9 cellular contexts compared by ENCODE assay signal in genomic region chr1:11281518-11282331, GRCh38. TPM values are rescaled to one million over a fixed set of nuclear protein-coding genes. Genes with fewer than 3 reads are reported as not detected.
DNase-seq lines count a peak whose midpoint lies in the region; ATAC-seq, FAIRE-seq and TF ChIP-seq lines count a peak whose summit lies in the region.
"Had no signal": no experiment of that assay in that cellular context is flagged by ENCODE, and none has a peak within 500 bp of the region (broad histone marks: within the 10 kb centered on the region; RNA-seq: fewer than 3 reads in every experiment).

No MANE protein-coding gene starts in this region.

- H3K36me3 Mint-ChIP-seq in endothelial cell (ENCODE audit: low read depth, unreplicated experiment): peaks cover 15% of the 10 kb centered on the region

- intact Hi-C loops in pancreas (cut with DNase I): no loop called here
- intact Hi-C loops in vagina (cut with DNase I): no loop called here

- peak; percentile 85 for DNase-seq in DMS79 treated with DMSO at 0.1 percent for 48 hours (lab: John Stamatoyannopoulos, UW)
- no peak for DNase-seq in endothelial cell (ENCODE audit: low spot score)
- peak in 1 of 6 donors; percentile 18 for DNase-seq in pancreas
- no peak for DNase-seq in HAP-1 (ENCODE audit: low spot score in 2 of 2)
- no peak for DNase-seq in activated CD8-positive, alpha-beta memory T cell treated with anti-CD3 and anti-CD28 coated beads, Interleukin-2, amount 50 U/mL, for 48 hours
- no peak for DNase-seq in frontal cortex (ENCODE audit: low spot score in 2 of 2)
- DNase-seq in vagina (ENCODE audit: extremely low spot score in 2 of 2): no peak
- DNase-seq: stimulated activated naive CD4-positive, alpha-beta T cell treated with Interleukin-2 at 50 U/mL for 16 hours had no signal

- TF ChIP-seq POLR2A in vagina (IDR thresholded peaks at IDR 0.05): no peak

- no peak overlapping the region for H2AFZ ChIP-seq in OCI-LY3 (ENCODE audit: low read depth, low read length)

- H3K27ac ChIP-seq in OCI-LY3 (ENCODE audit: low read length) (peak overlapping the region; percentile 83), pancreas (no peak overlapping the region), vagina (no peak overlapping the region)

- peak overlapping the region; percentile 77 for H3K4me2 ChIP-seq in OCI-LY3 (ENCODE audit: low read length)

- FAIRE-seq in pancreas (lab: Jason Lieb, UNC) (peak; percentile 85), frontal cortex (lab: Jason Lieb, UNC) (no peak)

- peak overlapping the region; percentile 70 for H3K4me3 Mint-ChIP-seq in endothelial cell (ENCODE audit: unreplicated experiment)

- TF ChIP-seq CTCF in OCI-LY3 (IDR thresholded peaks at IDR 0.05; ENCODE audit: low read depth, low read length) (no peak), endothelial cell (IDR thresholded peaks at IDR 0.05; ENCODE audit: unreplicated experiment) (no peak), pancreas (IDR thresholded peaks at IDR 0.05) (no peak), vagina (IDR thresholded peaks at IDR 0.05) (no peak)

- peak in 3 of 4 donors; percentile 37 to 68 (median 49) for ATAC-seq in pancreas

- H3K79me2 ChIP-seq in OCI-LY3 (ENCODE audit: low read length): peaks cover 44% of the 10 kb centered on the region

- peaks cover 33% of the 10 kb centered on the region for H3K4me1 Mint-ChIP-seq in endothelial cell (ENCODE audit: unreplicated experiment)

- H3K9ac ChIP-seq in OCI-LY3 (ENCODE audit: low read length): peak overlapping the region; percentile 49

- H3K27me3 ChIP-seq in OCI-LY3 (ENCODE audit: low read depth, low read length) (no peaks in the 10 kb centered on the region), pancreas (no peaks in the 10 kb centered on the region), HAP-1 (ENCODE audit: low read depth) (no peaks in the 10 kb centered on the region), vagina (no peaks in the 10 kb centered on the region)

- H3K4me3 ChIP-seq in OCI-LY3 (ENCODE audit: low read length) (peak overlapping the region; percentile 46), pancreas (no peak overlapping the region), HAP-1 (no peak overlapping the region), vagina (no peak overlapping the region)

- H3K4me1 ChIP-seq in OCI-LY3 (ENCODE audit: low read length) (peaks cover 22% of the 10 kb centered on the region), pancreas (peaks cover 0 to 12% (median 4%) of the 10 kb centered on the region in 3 donors), HAP-1 (no peaks in the 10 kb centered on the region), vagina (no peaks in the 10 kb centered on the region)

- H3K9me3 ChIP-seq in OCI-LY3 (ENCODE audit: insufficient read depth, low read length): no peaks in the 10 kb centered on the region
- no peaks in the 10 kb centered on the region for H3K9me3 ChIP-seq in pancreas
- H3K9me3 ChIP-seq in HAP-1: no peaks in the 10 kb centered on the region
- no peaks in the 10 kb centered on the region for H3K9me3 ChIP-seq in vagina

- WGBS in pancreas, 2 donors: 39 to 50% methylated on average over 8 of the region's 8 CpGs

- in situ Hi-C loops in HAP-1 (cut with MboI; ENCODE audit: low sequenced_read_pairs): no loop called here

- H3K36me3 ChIP-seq in OCI-LY3 (replicated peaks; ENCODE audit: low read depth, low read length) (peaks cover 11% of the 10 kb centered on the region), pancreas (peaks cover 0 to 6% (median 0%) of the 10 kb centered on the region in 3 donors), HAP-1 (replicated peaks) (peaks cover 24% of the 10 kb centered on the region), vagina (peaks cover 0 to 8% of the 10 kb centered on the region in 2 donors)

- no peaks in the 10 kb centered on the region for H3K27me3 Mint-ChIP-seq in endothelial cell (ENCODE audit: unreplicated experiment)

- H3K9me3 Mint-ChIP-seq in endothelial cell (ENCODE audit: unreplicated experiment): no peaks in the 10 kb centered on the region

- H3K27ac Mint-ChIP-seq in endothelial cell (ENCODE audit: unreplicated experiment): peak overlapping the region; percentile 94

- no peaks in the 10 kb centered on the region for H4K20me1 ChIP-seq in OCI-LY3 (ENCODE audit: insufficient read depth, low read length)

RNA-seq across cellular contexts. Expression of gene UBIAD1, which starts 8.7 kb away (rescaled TPM):
- total RNA-seq in endothelial cell (ENCODE audit: unreplicated experiment): 16.5 TPM
- total RNA-seq in pancreas: 10 to 100 TPM in 2 of 6 donors, 1 to 10 TPM in 4; 6.9 to 13.9 (median 8.7) TPM
- polyA plus RNA-seq in pancreas: 1 to 10 TPM; 3.7 to 6.6 TPM
- 12.6 TPM for total RNA-seq in frontal cortex
- 8.6 TPM for total RNA-seq in vagina

RNA-seq across cellular contexts. Expression of gene MTOR, which starts 19.4 kb away (rescaled TPM):
- total RNA-seq in endothelial cell (ENCODE audit: unreplicated experiment) (61.9 TPM), pancreas (10 to 100 TPM; 11.9 to 22.6 (median 15.8) TPM), frontal cortex (38.7 TPM), vagina (23.6 TPM)
- polyA plus RNA-seq in pancreas: 10 to 100 TPM; 14.1 to 16.7 TPM
